In the genomic region with DNA sequence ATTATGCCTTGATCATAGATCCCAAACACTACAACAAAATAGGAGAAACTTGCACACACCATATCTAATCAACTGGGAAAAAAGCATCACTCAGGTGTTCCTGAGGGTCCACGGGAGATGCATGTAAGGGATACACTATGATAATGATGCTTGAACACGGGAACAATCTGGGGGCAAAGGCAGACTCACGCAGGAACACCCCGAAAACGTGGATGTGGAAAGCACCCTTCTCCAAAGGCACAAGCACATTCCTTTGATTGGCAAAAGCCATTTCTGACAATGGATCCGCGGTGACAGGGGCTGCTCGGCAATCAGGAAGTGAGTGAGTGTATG, we compare ENCODE assay signal across 8 cellular contexts. TPM values are rescaled to one million over a fixed set of nuclear protein-coding genes. Genes with fewer than 3 reads are reported as not detected.
DNase-seq lines count a peak whose midpoint lies in the region; ATAC-seq lines count a peak whose summit lies in the region.

No MANE protein-coding gene starts in this region.

- H3K79me1 ChIP-seq in trophoblast cell (ENCODE audit: low read length) = peaks cover 9% of the 10 kb centered on the region

- no peak overlapping the region for H3K14ac ChIP-seq in trophoblast cell (ENCODE audit: low read length)

- no peak overlapping the region for H2BK120ac ChIP-seq in trophoblast cell (ENCODE audit: insufficient read depth, low read length, poor library complexity)

- H2AFZ ChIP-seq in trophoblast cell (ENCODE audit: insufficient read depth, low read length, poor library complexity) = no peak overlapping the region

- H4K8ac ChIP-seq in trophoblast cell (ENCODE audit: low read depth, low read length) = no peak overlapping the region

- no peak overlapping the region for H2BK12ac ChIP-seq in trophoblast cell (ENCODE audit: low read length)

- H3K9ac ChIP-seq in trophoblast cell (ENCODE audit: low read length) = no peak overlapping the region

- H3K4ac ChIP-seq in trophoblast cell (ENCODE audit: low read depth, low read length) = peak overlapping the region; percentile 16

- H3K27ac ChIP-seq in SJSA1 = no peak overlapping the region
- peak overlapping the region; percentile 95 to 96 for H3K27ac ChIP-seq in esophagus (ENCODE audit: low read depth in 2 of 2, low read length in 1 of 2)
- H3K27ac ChIP-seq in trophoblast cell (ENCODE audit: low read depth, low read length) = no peak overlapping the region

- DNase-seq in activated CD4-positive, alpha-beta T cell treated with anti-CD3 and anti-CD28 coated beads for 48 hours = peak; percentile 57
- no peak for DNase-seq in activated CD4-positive, alpha-beta T cell treated with anti-CD3 and anti-CD28 coated beads, Interleukin-2, amount 50 U/mL, for 1 hour
- DNase-seq in SJSA1 (ENCODE audit: low read depth in 1 of 2, low spot score in 2 of 2) (peak in 1 of 2 experiments; percentile 46), trophoblast cell (no peak), DMS 273 (lab: John Stamatoyannopoulos, UW; ENCODE audit: unreplicated experiment) (no peak), mesenteric fat pad (ENCODE audit: low spot score) (no peak)

- H3K23ac ChIP-seq in trophoblast cell (ENCODE audit: low read length) = no peak overlapping the region

- no peak overlapping the region for H2AK5ac ChIP-seq in trophoblast cell (ENCODE audit: low read length)

- peaks cover 11% of the 10 kb centered on the region for H3K79me2 ChIP-seq in trophoblast cell (ENCODE audit: control insufficient read depth, insufficient read depth, low read length, poor library complexity)

- no peak overlapping the region for H3K18ac ChIP-seq in trophoblast cell (ENCODE audit: low read length)

- no peak for ATAC-seq in HG03469 (IDR thresholded peaks at IDR 0.05; ENCODE audit: unreplicated experiment)

- H3K4me2 ChIP-seq in trophoblast cell (ENCODE audit: low read length) = peak overlapping the region; percentile 69

- H4K12ac ChIP-seq in trophoblast cell (ENCODE audit: low read depth, low read length) = no peak overlapping the region

- no peak overlapping the region for H2BK5ac ChIP-seq in trophoblast cell (ENCODE audit: low read depth, low read length, poor library complexity)

- 2% methylated on average over 8 of the region's 8 CpGs for WGBS in esophagus, 2 donors
- no CpG with 5 or more reads among the region's 8 CpGs for WGBS in trophoblast cell (ENCODE audit: extremely low coverage, insufficient coverage, insufficient read length)

- H3K9me3 ChIP-seq in SJSA1 (replicated peaks) (no peaks in the 10 kb centered on the region; the same call in 1 of the 2 replicates), esophagus (ENCODE audit: control insufficient read depth in 2 of 2, insufficient read depth in 1 of 2, low read depth in 1 of 2, low read length in 1 of 2) (no peaks in the 10 kb centered on the region), trophoblast cell (ENCODE audit: insufficient read depth, low read depth, low read length) (no peaks in the 10 kb centered on the region)

- H3K27me3 ChIP-seq in SJSA1 (replicated peaks) (no peaks in the 10 kb centered on the region), esophagus (ENCODE audit: control insufficient read depth in 1 of 2, insufficient read depth in 2 of 2, low read length in 2 of 2) (no peaks in the 10 kb centered on the region), trophoblast cell (ENCODE audit: insufficient read depth, low read length) (no peaks in the 10 kb centered on the region)

- H3K4me3 ChIP-seq in SJSA1 (peak overlapping the region; percentile 98), esophagus (ENCODE audit: low read depth in 1 of 2, low read length in 2 of 2) (peak overlapping the region; percentile 84 to 86), trophoblast cell (ENCODE audit: low read depth, low read length) (peak overlapping the region; percentile 89)

- H3K4me1 ChIP-seq in SJSA1 (replicated peaks) (peaks cover 18% of the 10 kb centered on the region), esophagus (ENCODE audit: control insufficient read depth in 2 of 2, insufficient read depth in 2 of 2, low read length in 1 of 2) (peaks cover 0 to 6% of the 10 kb centered on the region in 2 donors), trophoblast cell (ENCODE audit: control insufficient read depth in 1 of 2, insufficient read depth in 2 of 2, low read length in 2 of 2) (peaks cover 2 to 6% of the 10 kb centered on the region in 2 experiments)

- no peak overlapping the region for H4K91ac ChIP-seq in trophoblast cell (ENCODE audit: low read depth, low read length)

- H3K36me3 ChIP-seq in SJSA1 (peaks cover 6% of the 10 kb centered on the region), esophagus (ENCODE audit: control insufficient read depth in 2 of 2, insufficient read depth in 2 of 2, low read length in 1 of 2) (no peaks in the 10 kb centered on the region), trophoblast cell (ENCODE audit: control insufficient read depth in 1 of 2, insufficient read depth in 2 of 2, low read length in 2 of 2) (no peaks in the 10 kb centered on the region)

RNA-seq across cellular contexts. Expression of a gene that starts 1.3 kb away (rescaled TPM):
- 23.8 and 37.1 TPM in 2 replicates for total RNA-seq in SJSA1 (2014; rRNA removed; shearing (Covaris generic))
- 10 to 100 TPM in 1 of 2 donors, 1 to 10 TPM in 1; 6.5 to 18.5 TPM for polyA plus RNA-seq in esophagus
- polyA plus RNA-seq in trophoblast cell (2013) = 16.8 and 16.9 TPM in 2 replicates
- total RNA-seq in mesenteric fat pad = 41.8 TPM

RNA-seq across cellular contexts. Expression of a gene that starts 53.9 kb away (rescaled TPM):
- total RNA-seq in SJSA1 (2014; rRNA removed; shearing (Covaris generic)) = 275 and 280 TPM in 2 replicates
- polyA plus RNA-seq in esophagus = 100 to 1,000 TPM in 1 of 2 donors, 10 to 100 TPM in 1; 53.6 to 164 TPM
- polyA plus RNA-seq in trophoblast cell (2013) = 87.0 and 88.6 TPM in 2 replicates
- 158 TPM for total RNA-seq in mesenteric fat pad

Comparison
In these comparisons a context has a peak if more than half of its experiments do, and no peak if none do; other contexts are left out.
1. H3K27ac ChIP-seq: peak in esophagus (2 of 2); none in SJSA1 (single experiment) and trophoblast cell (single experiment).
2. Peak in every context shown above with its lines, with median percentiles within 50 percentile points of each other: H3K4me3 ChIP-seq.